Comparison of ENCODE assay signal across 1 cellular context in the genomic region with DNA sequence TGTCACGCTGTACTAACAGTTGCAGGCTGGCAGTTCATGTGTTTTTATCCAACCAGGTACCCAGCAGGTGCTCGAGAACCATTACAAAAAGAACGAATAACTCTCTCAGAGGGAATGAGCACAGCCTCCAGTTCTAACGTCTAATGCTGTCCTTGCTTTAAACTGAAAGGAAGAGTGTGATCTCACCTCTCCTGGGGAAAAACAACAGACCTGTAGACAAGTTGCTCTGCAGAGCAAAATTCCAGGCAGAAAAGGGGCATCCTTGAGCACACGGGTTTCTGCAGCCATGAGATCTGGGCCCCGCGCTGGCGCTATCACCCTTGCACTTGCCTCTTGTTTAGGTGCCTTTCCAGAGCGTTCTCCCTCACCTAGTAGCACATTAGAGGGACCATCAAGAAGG.
TF ChIP-seq lines count a peak whose summit lies in the region.

No MANE protein-coding gene starts in this region.

TF ChIP-seq in GM23338, 12 proteins besides CTCF, POLR2A, EP300 and RAD21 (continued from another document):
- TF ChIP-seq ZNF462 (CRISPR knock-in tag; IDR thresholded peaks at IDR 0.05) (no peak), JUNB (IDR thresholded peaks at IDR 0.05; ENCODE audit: unreplicated experiment) (no peak), POLR2AphosphoS5 (IDR thresholded peaks at IDR 0.05; ENCODE audit: low read depth) (no peak), CREB1 (CRISPR knock-in tag; IDR thresholded peaks at IDR 0.05; ENCODE audit: low read depth) (no peak), NANOG (IDR thresholded peaks at IDR 0.05; ENCODE audit: borderline replicate concordance) (no peak), ZNF331 (CRISPR knock-in tag; IDR thresholded peaks at IDR 0.05; ENCODE audit: low read depth) (no peak), EZH2phosphoT487 (IDR thresholded peaks at IDR 0.05; ENCODE audit: unreplicated experiment) (no peak)
